Comparison of ENCODE assay signal across 1 cellular context in the genomic region with DNA sequence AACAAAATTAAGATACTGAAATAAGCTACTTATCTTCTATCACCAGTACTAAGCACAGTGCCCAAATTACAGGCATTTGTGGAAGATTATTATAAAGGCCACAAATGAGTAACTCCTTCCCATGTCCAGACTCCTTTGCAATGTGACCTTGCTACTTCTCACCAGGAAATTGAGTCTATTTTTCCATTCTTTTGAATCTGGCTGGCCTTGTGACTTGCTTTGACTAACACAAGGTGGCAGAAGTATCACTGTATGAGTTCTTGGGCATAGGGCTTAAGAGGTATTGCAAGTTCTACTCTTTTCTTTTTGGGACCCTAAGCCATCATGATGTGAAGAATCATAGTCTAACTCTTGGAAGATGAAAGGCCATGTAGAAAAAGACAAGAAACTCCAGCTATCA.
TF ChIP-seq lines count a peak whose summit lies in the region.

No MANE protein-coding gene starts in this region.

TF ChIP-seq in IMR-90, 13 proteins besides CTCF, POLR2A, EP300 and RAD21 (continued from another document):
- TF ChIP-seq, protein P1, sequence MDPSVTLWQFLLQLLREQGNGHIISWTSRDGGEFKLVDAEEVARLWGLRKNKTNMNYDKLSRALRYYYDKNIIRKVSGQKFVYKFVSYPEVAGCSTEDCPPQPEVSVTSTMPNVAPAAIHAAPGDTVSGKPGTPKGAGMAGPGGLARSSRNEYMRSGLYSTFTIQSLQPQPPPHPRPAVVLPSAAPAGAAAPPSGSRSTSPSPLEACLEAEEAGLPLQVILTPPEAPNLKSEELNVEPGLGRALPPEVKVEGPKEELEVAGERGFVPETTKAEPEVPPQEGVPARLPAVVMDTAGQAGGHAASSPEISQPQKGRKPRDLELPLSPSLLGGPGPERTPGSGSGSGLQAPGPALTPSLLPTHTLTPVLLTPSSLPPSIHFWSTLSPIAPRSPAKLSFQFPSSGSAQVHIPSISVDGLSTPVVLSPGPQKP (IDR thresholded peaks at IDR 0.05; ENCODE audit: borderline replicate concordance, low read depth, low read length) = no peak
- TF ChIP-seq FOS (IDR thresholded peaks at IDR 0.05; ENCODE audit: low read depth, low read length) = no peak
- TF ChIP-seq CHD1 (IDR thresholded peaks at IDR 0.05; ENCODE audit: low read depth, low read length) = no peak
- no peak for TF ChIP-seq RFX5 (IDR thresholded peaks at IDR 0.05; ENCODE audit: low read depth, low read length)
- no peak for TF ChIP-seq BHLHE40 (IDR thresholded peaks at IDR 0.05; ENCODE audit: low read depth, low read length)
- no peak for TF ChIP-seq CEBPB (IDR thresholded peaks at IDR 0.05; ENCODE audit: low read depth, low read length)
- no peak for TF ChIP-seq SMC3 (IDR thresholded peaks at IDR 0.05; ENCODE audit: low read depth, low read length)
